ENCODE assay signal across 18 cellular contexts in the genomic region with DNA sequence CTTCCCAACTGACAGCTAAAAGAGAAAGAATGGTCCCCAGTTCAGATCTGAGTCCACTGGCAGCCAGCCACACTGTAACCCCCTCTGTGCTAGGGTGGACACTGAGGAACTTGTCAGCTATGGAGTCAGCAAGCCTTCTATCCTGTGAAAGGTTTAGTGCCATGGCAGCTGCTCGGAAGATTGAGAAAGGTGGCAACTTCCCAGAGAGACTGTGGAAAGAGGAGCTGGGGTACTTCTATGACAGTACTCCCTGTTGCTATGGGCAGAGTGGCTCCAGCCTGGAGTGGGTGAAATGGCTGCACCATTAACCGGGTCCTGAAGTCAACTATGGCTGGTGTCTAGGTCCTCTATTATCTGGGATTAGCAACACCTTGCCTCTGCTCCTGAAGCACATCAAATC.
"Had no signal": no experiment of that assay in that cellular context is flagged by ENCODE, and none has a peak within 500 bp of the region (broad histone marks: within the 10 kb centered on the region; RNA-seq: fewer than 3 reads in every experiment).

No MANE protein-coding gene starts in this region.

- DNase-seq: colonic mucosa; cortex of kidney; effector CD8-positive, alpha-beta T cell; effector memory CD8-positive, alpha-beta T cell; foreskin keratinocyte; glutamatergic neuron; head of caudate nucleus; heart right ventricle; hippocampal formation; kidney; kidney glomerular epithelial cell; left lung; left ventricle myocardium superior; lower lobe of right lung; mesenchymal stem cell; mucosa of descending colon; naive B cell had no signal

- H3K27me3 ChIP-seq: colonic mucosa, esophagus muscularis mucosa, foreskin keratinocyte, left lung had no signal

- H3K36me3 ChIP-seq: colonic mucosa, esophagus muscularis mucosa, heart right ventricle, left lung, lower lobe of right lung had no signal

- H3K9me3 ChIP-seq: colonic mucosa, esophagus muscularis mucosa, heart right ventricle, left lung, lower lobe of right lung, mucosa of descending colon had no signal

- ATAC-seq: effector memory CD8-positive, alpha-beta T cell; foreskin keratinocyte; heart right ventricle; left lung; left ventricle myocardium superior; lower lobe of right lung; mucosa of descending colon had no signal

- H3K4me3 ChIP-seq: colonic mucosa, esophagus muscularis mucosa, heart right ventricle, left lung, lower lobe of right lung, mucosa of descending colon had no signal

- H3K4me1 ChIP-seq: colonic mucosa, esophagus muscularis mucosa, foreskin keratinocyte, heart right ventricle, left lung, lower lobe of right lung had no signal

- H3K27ac ChIP-seq: colonic mucosa, esophagus muscularis mucosa, foreskin keratinocyte, heart right ventricle, left lung, lower lobe of right lung had no signal
